In the genomic region with DNA sequence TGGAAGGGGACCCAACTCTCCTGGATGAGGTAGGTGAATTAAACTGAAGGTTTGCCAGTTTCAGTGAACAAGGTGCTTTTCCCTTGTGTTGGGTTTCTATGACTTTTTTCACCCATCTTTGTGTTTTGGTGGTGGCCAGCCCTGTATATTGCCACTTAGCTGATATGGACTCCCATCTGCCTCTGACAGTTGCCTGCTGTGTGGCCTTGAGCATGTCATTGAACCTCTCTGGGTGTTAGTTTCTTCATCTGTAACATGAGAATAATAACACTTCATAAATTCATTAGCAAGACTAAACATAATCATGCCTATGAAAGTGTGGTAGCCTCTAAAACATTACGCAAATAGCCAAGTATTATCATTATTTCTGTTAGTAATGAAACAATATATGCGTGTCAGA, we compare ENCODE assay signal across 2 cellular contexts.
TF ChIP-seq lines count a peak whose summit lies in the region.

No MANE protein-coding gene starts in this region.

TF ChIP-seq in HEK293, 187 proteins besides CTCF, POLR2A, EP300 and RAD21:
- TF ChIP-seq PRDM10 (tag by site-specific recombination; IDR thresholded peaks at IDR 0.05) = no peak
- peak; percentile 68; the same call in 1 of the 2 replicates for TF ChIP-seq ZNF768 (tag by site-specific recombination; IDR thresholded peaks at IDR 0.05)
TF ChIP-seq in HEK293: peak in this region for 1.

TF ChIP-seq in H1, 55 proteins besides CTCF, POLR2A, EP300 and RAD21 (continued from another document):
- no peak for TF ChIP-seq EGR1 (IDR thresholded peaks at IDR 0.05; ENCODE audit: borderline replicate concordance, low read depth, low read length)
- no peak for TF ChIP-seq FOSL1 (IDR thresholded peaks at IDR 0.05; ENCODE audit: insufficient read depth, low read depth, low read length)
- no peak for TF ChIP-seq CHD7 (IDR thresholded peaks at IDR 0.05; ENCODE audit: insufficient replicate concordance, low read length)
- TF ChIP-seq CREB1 (IDR thresholded peaks at IDR 0.05) = no peak
- TF ChIP-seq HDAC2 (IDR thresholded peaks at IDR 0.05; ENCODE audit: borderline replicate concordance in 1 of 2, low read depth in 2 of 2, low read length in 2 of 2) = no peak
- no peak for TF ChIP-seq SUZ12 (IDR thresholded peaks at IDR 0.05; ENCODE audit: low read length)
- TF ChIP-seq TAF7 (optimal IDR thresholded peaks at IDR 0.05; ENCODE audit: borderline replicate concordance, low read depth, low read length) = no peak
